8 cellular contexts compared by ENCODE assay signal in the genomic region with DNA sequence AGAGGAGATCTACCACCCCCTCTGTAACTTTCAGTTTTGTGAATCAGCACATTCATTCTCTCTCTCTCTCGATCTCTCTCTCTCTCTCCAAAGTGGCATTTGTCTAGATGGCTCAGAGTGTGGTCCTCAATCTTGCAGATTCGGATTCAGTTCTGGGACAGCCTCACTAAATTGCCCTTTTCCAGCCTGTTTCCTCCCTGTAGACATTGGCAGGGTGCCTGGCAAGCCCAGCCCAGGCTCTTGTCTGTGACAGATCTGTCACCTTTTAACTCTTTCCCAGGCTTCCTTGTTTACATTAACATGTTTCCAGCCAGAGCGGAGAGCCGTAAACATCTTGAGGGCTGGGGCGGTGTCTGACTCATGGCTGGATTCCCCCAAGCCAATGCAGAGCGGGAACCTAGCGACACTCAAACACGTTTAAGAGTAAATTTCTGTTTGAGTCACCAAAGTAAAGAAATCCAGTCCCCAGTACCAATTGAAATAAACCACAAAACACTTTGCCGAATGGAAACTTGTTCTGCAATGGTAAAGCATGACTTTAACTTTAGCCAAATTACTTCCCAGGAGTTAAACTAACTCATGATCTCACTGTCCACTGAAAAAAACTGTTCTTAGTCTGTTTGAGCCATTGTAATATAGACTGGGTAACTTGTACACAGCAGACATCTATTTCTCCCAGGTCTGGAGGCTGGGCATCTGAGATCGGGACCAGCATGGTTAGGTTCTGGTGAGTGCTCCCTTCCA. TPM values are rescaled to one million over a fixed set of nuclear protein-coding genes. Genes with fewer than 3 reads are reported as not detected.
DNase-seq lines count a peak whose midpoint lies in the region; ATAC-seq and TF ChIP-seq lines count a peak whose summit lies in the region.

No MANE protein-coding gene starts in this region.

- ATAC-seq in GM21786 (IDR thresholded peaks at IDR 0.05; ENCODE audit: unreplicated experiment): peak; percentile 88
- ATAC-seq in mucosa of descending colon: peak; percentile 97

- H3K9ac ChIP-seq in adipocyte (ENCODE audit: low read length): no peak overlapping the region

- no peak for TF ChIP-seq CTCF in mucosa of descending colon (IDR thresholded peaks at IDR 0.05)

- H3K27me3 ChIP-seq in adipocyte (replicated peaks; ENCODE audit: control insufficient read depth, insufficient read depth, low read length): no peaks in the 10 kb centered on the region

- peak; percentile 91 for DNase-seq in EL
- peak; percentile 99 for DNase-seq in M059J (ENCODE audit: low read depth)
- DNase-seq in adipocyte (ENCODE audit: low read depth): peak; percentile 87
- peak; percentile 87 to 90 (median 90) for DNase-seq in mucosa of descending colon
- no peak for DNase-seq in OCI-M2 (lab: John Stamatoyannopoulos, UW; ENCODE audit: unreplicated experiment)
- no peak for DNase-seq in COLO829 (ENCODE audit: low spot score)
- no peak for DNase-seq in NK-92 treated with Interleukin-12 subunit alpha and Interleukin-12 subunit beta, amount 100 ng/mL, for 24 hours (lab: John Stamatoyannopoulos, UW)

- H3K4me1 ChIP-seq in adipocyte (ENCODE audit: control insufficient read depth, insufficient read depth, low read length) (peaks cover 25% of the 10 kb centered on the region), mucosa of descending colon (ENCODE audit: low read depth) (peaks cover 17% of the 10 kb centered on the region)

- H3K36me3 ChIP-seq in adipocyte (ENCODE audit: control insufficient read depth, insufficient read depth, low read length, severe bottlenecking): no peaks in the 10 kb centered on the region
- H3K36me3 ChIP-seq in mucosa of descending colon (ENCODE audit: low read depth): no peaks in the 10 kb centered on the region

- peak overlapping the region; percentile 6 for H3K4me3 ChIP-seq in adipocyte (ENCODE audit: low read length)
- H3K4me3 ChIP-seq in mucosa of descending colon: no peak overlapping the region

- H3K9me3 ChIP-seq in adipocyte (ENCODE audit: control insufficient read depth, low read length) (no peaks in the 10 kb centered on the region), mucosa of descending colon (no peaks in the 10 kb centered on the region)

- intact Hi-C loops in mucosa of descending colon (cut with DNase I, micrococcal nuclease): no loop called here

RNA-seq across cellular contexts. Expression of a gene that starts 6.6 kb away (rescaled TPM):
- 0.96 and 1.7 TPM in 2 replicates for total RNA-seq in M059J (2014; rRNA removed; shearing (Covaris generic))
- total RNA-seq in mucosa of descending colon: under 1 TPM; 0.17 to 0.82 (median 0.63) TPM

Comparison
In these comparisons a context has a peak if more than half of its experiments do, and no peak if none do; other contexts are left out.
1. DNase-seq: peak in EL (single experiment), M059J (single experiment), adipocyte (single experiment) and mucosa of descending colon (3 of 3); none in OCI-M2 (single experiment), COLO829 (single experiment) and NK-92 treated with Interleukin-12 subunit alpha and Interleukin-12 subunit beta, amount 100 ng/mL, for 24 hours (single experiment).